In genomic region chr13:96218475-96218874, GRCh38 we compare ENCODE assay signal across 17 cellular contexts.
"Had no signal": no experiment of that assay in that cellular context is flagged by ENCODE, and none has a peak within 500 bp of the region (broad histone marks: within the 10 kb centered on the region; RNA-seq: fewer than 3 reads in every experiment).

No MANE protein-coding gene starts in this region.

- H3K36me3 ChIP-seq: ascending aorta, breast epithelium, left lung, thyroid gland, upper lobe of right lung had no signal

- ATAC-seq: activated naive CD4-positive, alpha-beta T cell treated with anti-CD3 and anti-CD28 coated beads, Interleukin-2, amount 50 U/mL, for 72 hours; activated T-helper 17 cell treated with anti-CD3 and anti-CD28 coated beads, Interleukin-2, amount 50 U/mL, for 72 hours; left lung; stimulated activated naive CD8-positive, alpha-beta T cell treated with anti-CD3 and anti-CD28 coated beads, Interleukin-15, Interleukin-2, amounts not matched to agents 100 U/mL and 50 U/mL, for 24 hours; upper lobe of right lung; WTC11 had no signal

- H3K9me3 ChIP-seq: ascending aorta, breast epithelium, left lung, thyroid gland, upper lobe of right lung had no signal

- H3K4me3 ChIP-seq: ascending aorta, breast epithelium, coronary artery, left lung, thyroid gland, upper lobe of right lung had no signal

- DNase-seq: activated T-cell treated with anti-CD3 and anti-CD28 coated beads, Interleukin-2, amount 50 U/mL, for 1 hour; cerebellar nuclear complex; kidney; left lung; nucleus accumbens; stimulated activated CD4-positive, alpha-beta T cell treated with anti-CD3 and anti-CD28 coated beads, Interleukin-4, amount 100 ng/mL, for 24 hours; stimulated activated naive CD8-positive, alpha-beta T cell treated with anti-CD3 and anti-CD28 coated beads, Interleukin-15, Interleukin-2, amounts not matched to agents 100 U/mL and 50 U/mL, for 24 hours; substantia nigra; T1000; thyroid gland; upper lobe of right lung had no signal

- H3K4me1 ChIP-seq: ascending aorta, breast epithelium, left lung, thyroid gland, upper lobe of right lung had no signal

- H3K27me3 ChIP-seq: ascending aorta, breast epithelium, left lung, thyroid gland, upper lobe of right lung had no signal

- H3K27ac ChIP-seq: ascending aorta, breast epithelium, coronary artery, left lung, thyroid gland, upper lobe of right lung had no signal
